In the genomic region with DNA sequence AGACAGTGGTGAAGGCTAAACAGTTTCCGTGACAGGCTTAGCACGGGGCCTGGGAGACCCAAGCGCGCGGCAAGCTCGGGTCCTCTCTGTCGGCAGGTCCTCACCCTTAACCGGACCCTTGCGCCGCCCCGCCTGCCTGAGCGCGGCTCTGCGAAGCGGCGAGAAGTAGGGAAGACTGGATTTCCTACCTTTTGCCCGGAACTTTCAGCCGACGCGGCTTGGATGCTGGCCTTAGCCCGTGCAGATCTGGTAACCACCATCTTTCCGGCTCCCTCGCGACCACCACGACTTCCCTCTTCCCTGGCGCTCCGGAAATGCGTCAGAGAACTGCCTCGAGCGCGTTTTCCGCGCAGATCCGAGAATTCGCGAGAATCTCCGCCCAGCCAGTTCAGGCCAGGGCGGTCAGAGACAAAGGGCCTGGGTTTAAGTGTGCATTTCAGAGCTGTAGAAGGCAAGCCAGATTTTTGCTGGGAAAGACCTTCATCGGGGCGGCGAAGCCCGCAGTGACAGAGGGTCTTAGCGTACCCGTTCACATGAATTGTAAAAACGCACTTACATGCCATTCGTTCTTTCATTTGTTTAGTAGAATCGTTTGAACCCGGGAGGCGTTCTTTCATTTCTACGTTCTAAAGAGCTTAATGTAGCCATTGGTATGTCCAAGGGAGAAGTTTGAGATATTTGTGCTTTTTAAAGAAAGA, we compare ENCODE assay signal across 1 cellular context.
A peak's percentile ranks its signal among the peaks of the same experiment; 100 is the strongest.
TF ChIP-seq lines count a peak whose summit lies in the region.

A gene with protein sequence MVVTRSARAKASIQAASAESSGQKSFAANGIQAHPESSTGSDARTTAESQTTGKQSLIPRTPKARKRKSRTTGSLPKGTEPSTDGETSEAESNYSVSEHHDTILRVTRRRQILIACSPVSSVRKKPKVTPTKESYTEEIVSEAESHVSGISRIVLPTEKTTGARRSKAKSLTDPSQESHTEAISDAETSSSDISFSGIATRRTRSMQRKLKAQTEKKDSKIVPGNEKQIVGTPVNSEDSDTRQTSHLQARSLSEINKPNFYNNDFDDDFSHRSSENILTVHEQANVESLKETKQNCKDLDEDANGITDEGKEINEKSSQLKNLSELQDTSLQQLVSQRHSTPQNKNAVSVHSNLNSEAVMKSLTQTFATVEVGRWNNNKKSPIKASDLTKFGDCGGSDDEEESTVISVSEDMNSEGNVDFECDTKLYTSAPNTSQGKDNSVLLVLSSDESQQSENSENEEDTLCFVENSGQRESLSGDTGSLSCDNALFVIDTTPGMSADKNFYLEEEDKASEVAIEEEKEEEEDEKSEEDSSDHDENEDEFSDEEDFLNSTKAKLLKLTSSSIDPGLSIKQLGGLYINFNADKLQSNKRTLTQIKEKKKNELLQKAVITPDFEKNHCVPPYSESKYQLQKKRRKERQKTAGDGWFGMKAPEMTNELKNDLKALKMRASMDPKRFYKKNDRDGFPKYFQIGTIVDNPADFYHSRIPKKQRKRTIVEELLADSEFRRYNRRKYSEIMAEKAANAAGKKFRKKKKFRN (minus strand): TSS at position 318 of the 698 bp plus-strand sequence. CDS start 58 bp downstream, at position 260.

TF ChIP-seq in A549, 52 proteins besides CTCF, POLR2A, EP300 and RAD21 (continued from another document):
- TF ChIP-seq MAZ (IDR thresholded peaks at IDR 0.05; ENCODE audit: borderline replicate concordance, low read depth, low read length): no peak
- TF ChIP-seq NFE2L2 (conservative IDR thresholded peaks at IDR 0.05; ENCODE audit: low read length): no peak
- TF ChIP-seq TFCP2L1 (CRISPR knock-in tag; IDR thresholded peaks at IDR 0.05): no peak; the same call in 1 of the 2 replicates
- no peak for TF ChIP-seq CHD4 (IDR thresholded peaks at IDR 0.05; ENCODE audit: borderline replicate concordance)
- no peak for TF ChIP-seq BHLHE40 (IDR thresholded peaks at IDR 0.05; ENCODE audit: low read depth, low read length)
- peak; percentile 88 for TF ChIP-seq CHD2 (IDR thresholded peaks at IDR 0.05; ENCODE audit: low read length, partially characterized antibody)
- TF ChIP-seq RCOR1 (IDR thresholded peaks at IDR 0.05; ENCODE audit: low read depth, low read length): no peak
- no peak for TF ChIP-seq ESRRA (IDR thresholded peaks at IDR 0.05; ENCODE audit: borderline replicate concordance, low read length)
- no peak for TF ChIP-seq NPAS2 (CRISPR knock-in tag; IDR thresholded peaks at IDR 0.05; ENCODE audit: borderline replicate concordance)
- TF ChIP-seq EHMT2 (IDR thresholded peaks at IDR 0.05; ENCODE audit: low read depth): no peak
- TF ChIP-seq SMC3 (IDR thresholded peaks at IDR 0.05): 0 out of 3 replicates have a peak, but pooled peaks have one; percentile 9
- peak; percentile 82; the same call in 1 of the 2 replicates for TF ChIP-seq FOSB (CRISPR knock-in tag; IDR thresholded peaks at IDR 0.05)
- TF ChIP-seq NR3C1 (IDR thresholded peaks at IDR 0.05): no peak
- TF ChIP-seq HEYL (CRISPR knock-in tag; IDR thresholded peaks at IDR 0.05): no peak
- TF ChIP-seq JUN (IDR thresholded peaks at IDR 0.05): peak; percentile 56 to 83; a peak in 4 of 5 replicates
- no peak for TF ChIP-seq TP53 (CRISPR knock-in tag; IDR thresholded peaks at IDR 0.05)
- TF ChIP-seq, protein P1, sequence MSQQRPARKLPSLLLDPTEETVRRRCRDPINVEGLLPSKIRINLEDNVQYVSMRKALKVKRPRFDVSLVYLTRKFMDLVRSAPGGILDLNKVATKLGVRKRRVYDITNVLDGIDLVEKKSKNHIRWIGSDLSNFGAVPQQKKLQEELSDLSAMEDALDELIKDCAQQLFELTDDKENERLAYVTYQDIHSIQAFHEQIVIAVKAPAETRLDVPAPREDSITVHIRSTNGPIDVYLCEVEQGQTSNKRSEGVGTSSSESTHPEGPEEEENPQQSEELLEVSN (IDR thresholded peaks at IDR 0.05; ENCODE audit: borderline replicate concordance, low read depth): no peak
- TF ChIP-seq MAFK (IDR thresholded peaks at IDR 0.05; ENCODE audit: partially characterized antibody): no peak
- no peak for TF ChIP-seq ZSCAN20 (CRISPR knock-in tag; IDR thresholded peaks at IDR 0.05)
- no peak for TF ChIP-seq CEBPB (IDR thresholded peaks at IDR 0.05)
- TF ChIP-seq, protein P2, sequence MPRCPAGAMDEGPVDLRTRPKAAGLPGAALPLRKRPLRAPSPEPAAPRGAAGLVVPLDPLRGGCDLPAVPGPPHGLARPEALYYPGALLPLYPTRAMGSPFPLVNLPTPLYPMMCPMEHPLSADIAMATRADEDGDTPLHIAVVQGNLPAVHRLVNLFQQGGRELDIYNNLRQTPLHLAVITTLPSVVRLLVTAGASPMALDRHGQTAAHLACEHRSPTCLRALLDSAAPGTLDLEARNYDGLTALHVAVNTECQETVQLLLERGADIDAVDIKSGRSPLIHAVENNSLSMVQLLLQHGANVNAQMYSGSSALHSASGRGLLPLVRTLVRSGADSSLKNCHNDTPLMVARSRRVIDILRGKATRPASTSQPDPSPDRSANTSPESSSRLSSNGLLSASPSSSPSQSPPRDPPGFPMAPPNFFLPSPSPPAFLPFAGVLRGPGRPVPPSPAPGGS (IDR thresholded peaks at IDR 0.05): 0 out of 3 replicates have a peak, but pooled peaks have one; percentile 54
- no peak for TF ChIP-seq RFX5 (IDR thresholded peaks at IDR 0.05)
- TF ChIP-seq CBX2 (IDR thresholded peaks at IDR 0.05; ENCODE audit: borderline replicate concordance, low read depth): no peak
- no peak for TF ChIP-seq JUNB (IDR thresholded peaks at IDR 0.05)
- TF ChIP-seq, protein P3, sequence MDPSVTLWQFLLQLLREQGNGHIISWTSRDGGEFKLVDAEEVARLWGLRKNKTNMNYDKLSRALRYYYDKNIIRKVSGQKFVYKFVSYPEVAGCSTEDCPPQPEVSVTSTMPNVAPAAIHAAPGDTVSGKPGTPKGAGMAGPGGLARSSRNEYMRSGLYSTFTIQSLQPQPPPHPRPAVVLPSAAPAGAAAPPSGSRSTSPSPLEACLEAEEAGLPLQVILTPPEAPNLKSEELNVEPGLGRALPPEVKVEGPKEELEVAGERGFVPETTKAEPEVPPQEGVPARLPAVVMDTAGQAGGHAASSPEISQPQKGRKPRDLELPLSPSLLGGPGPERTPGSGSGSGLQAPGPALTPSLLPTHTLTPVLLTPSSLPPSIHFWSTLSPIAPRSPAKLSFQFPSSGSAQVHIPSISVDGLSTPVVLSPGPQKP (IDR thresholded peaks at IDR 0.05; ENCODE audit: low read depth, low read length): no peak
- TF ChIP-seq HOXA7 (CRISPR knock-in tag; IDR thresholded peaks at IDR 0.05): peak; percentile 67; the same call in 1 of the 2 replicates
- peak; percentile 58; the same call in 1 of the 2 replicates for TF ChIP-seq GATA3 (IDR thresholded peaks at IDR 0.05; ENCODE audit: borderline replicate concordance)
- peak; percentile 79 for TF ChIP-seq POLR2AphosphoS2 (conservative IDR thresholded peaks at IDR 0.05; ENCODE audit: low read length)
- no peak for TF ChIP-seq KDM1A (IDR thresholded peaks at IDR 0.05; ENCODE audit: low read depth)
- TF ChIP-seq HOXB5 (CRISPR knock-in tag; IDR thresholded peaks at IDR 0.05): no peak
- TF ChIP-seq, protein P4, sequence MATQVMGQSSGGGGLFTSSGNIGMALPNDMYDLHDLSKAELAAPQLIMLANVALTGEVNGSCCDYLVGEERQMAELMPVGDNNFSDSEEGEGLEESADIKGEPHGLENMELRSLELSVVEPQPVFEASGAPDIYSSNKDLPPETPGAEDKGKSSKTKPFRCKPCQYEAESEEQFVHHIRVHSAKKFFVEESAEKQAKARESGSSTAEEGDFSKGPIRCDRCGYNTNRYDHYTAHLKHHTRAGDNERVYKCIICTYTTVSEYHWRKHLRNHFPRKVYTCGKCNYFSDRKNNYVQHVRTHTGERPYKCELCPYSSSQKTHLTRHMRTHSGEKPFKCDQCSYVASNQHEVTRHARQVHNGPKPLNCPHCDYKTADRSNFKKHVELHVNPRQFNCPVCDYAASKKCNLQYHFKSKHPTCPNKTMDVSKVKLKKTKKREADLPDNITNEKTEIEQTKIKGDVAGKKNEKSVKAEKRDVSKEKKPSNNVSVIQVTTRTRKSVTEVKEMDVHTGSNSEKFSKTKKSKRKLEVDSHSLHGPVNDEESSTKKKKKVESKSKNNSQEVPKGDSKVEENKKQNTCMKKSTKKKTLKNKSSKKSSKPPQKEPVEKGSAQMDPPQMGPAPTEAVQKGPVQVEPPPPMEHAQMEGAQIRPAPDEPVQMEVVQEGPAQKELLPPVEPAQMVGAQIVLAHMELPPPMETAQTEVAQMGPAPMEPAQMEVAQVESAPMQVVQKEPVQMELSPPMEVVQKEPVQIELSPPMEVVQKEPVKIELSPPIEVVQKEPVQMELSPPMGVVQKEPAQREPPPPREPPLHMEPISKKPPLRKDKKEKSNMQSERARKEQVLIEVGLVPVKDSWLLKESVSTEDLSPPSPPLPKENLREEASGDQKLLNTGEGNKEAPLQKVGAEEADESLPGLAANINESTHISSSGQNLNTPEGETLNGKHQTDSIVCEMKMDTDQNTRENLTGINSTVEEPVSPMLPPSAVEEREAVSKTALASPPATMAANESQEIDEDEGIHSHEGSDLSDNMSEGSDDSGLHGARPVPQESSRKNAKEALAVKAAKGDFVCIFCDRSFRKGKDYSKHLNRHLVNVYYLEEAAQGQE (IDR thresholded peaks at IDR 0.05): peak; percentile 87
- TF ChIP-seq, protein P5, sequence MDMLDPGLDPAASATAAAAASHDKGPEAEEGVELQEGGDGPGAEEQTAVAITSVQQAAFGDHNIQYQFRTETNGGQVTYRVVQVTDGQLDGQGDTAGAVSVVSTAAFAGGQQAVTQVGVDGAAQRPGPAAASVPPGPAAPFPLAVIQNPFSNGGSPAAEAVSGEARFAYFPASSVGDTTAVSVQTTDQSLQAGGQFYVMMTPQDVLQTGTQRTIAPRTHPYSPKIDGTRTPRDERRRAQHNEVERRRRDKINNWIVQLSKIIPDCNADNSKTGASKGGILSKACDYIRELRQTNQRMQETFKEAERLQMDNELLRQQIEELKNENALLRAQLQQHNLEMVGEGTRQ (IDR thresholded peaks at IDR 0.05): no peak
- no peak for TF ChIP-seq FOXS1 (CRISPR knock-in tag; IDR thresholded peaks at IDR 0.05)
- TF ChIP-seq ZNF302 (CRISPR knock-in tag; IDR thresholded peaks at IDR 0.05): no peak
- no peak for TF ChIP-seq HOXB13 (CRISPR knock-in tag; IDR thresholded peaks at IDR 0.05; ENCODE audit: low read depth)
- TF ChIP-seq KDM5A (IDR thresholded peaks at IDR 0.05): peak; percentile 97
- peak; percentile 89 for TF ChIP-seq PHF8 (IDR thresholded peaks at IDR 0.05; ENCODE audit: borderline replicate concordance, low read depth)
TF ChIP-seq in A549: peak in this region for 14.
